In genomic region chr13:27830010-27830409, GRCh38 we compare ENCODE assay signal across 8 cellular contexts. TPM values are rescaled to one million over a fixed set of nuclear protein-coding genes. Genes with fewer than 3 reads are reported as not detected.
A peak's percentile ranks its signal among the peaks of the same experiment; 100 is the strongest.
DNase-seq lines count a peak whose midpoint lies in the region; ATAC-seq and TF ChIP-seq lines count a peak whose summit lies in the region.

No MANE protein-coding gene starts in this region.

- H3K36me3 Mint-ChIP-seq in endodermal cell (ENCODE audit: low read depth): no peaks in the 10 kb centered on the region
- no peaks in the 10 kb centered on the region for H3K36me3 Mint-ChIP-seq in naive thymus-derived CD8-positive, alpha-beta T cell

- no peak overlapping the region for H3K4me3 Mint-ChIP-seq in endodermal cell
- peak overlapping the region; percentile 33 to 64 (median 45) for H3K4me3 Mint-ChIP-seq in naive thymus-derived CD8-positive, alpha-beta T cell

- no peaks in the 10 kb centered on the region for H3K4me1 ChIP-seq in endodermal cell (ENCODE audit: control insufficient read depth, insufficient read depth, low read length)

- no peaks in the 10 kb centered on the region for H3K9me3 Mint-ChIP-seq in endodermal cell
- H3K9me3 Mint-ChIP-seq in naive thymus-derived CD8-positive, alpha-beta T cell: no peaks in the 10 kb centered on the region

- WGBS in endodermal cell (ENCODE audit: insufficient coverage in 1 of 2, insufficient read length in 1 of 2), 2 experiments: 4 to 7% methylated on average over 5 to 25 of the region's 25 CpGs

- H3K36me3 ChIP-seq in endodermal cell (ENCODE audit: control insufficient read depth, insufficient read depth, low read length): no peaks in the 10 kb centered on the region

- no peaks in the 10 kb centered on the region for H3K4me1 Mint-ChIP-seq in endodermal cell
- peaks cover 3 to 9% (median 6%) of the 10 kb centered on the region in 4 donors for H3K4me1 Mint-ChIP-seq in naive thymus-derived CD8-positive, alpha-beta T cell

- peak; percentile 99 for TF ChIP-seq CTCF in endodermal cell (conservative IDR thresholded peaks at IDR 0.05)

- peaks cover 98% of the 10 kb centered on the region for H3K27me3 ChIP-seq in endodermal cell (ENCODE audit: control insufficient read depth, insufficient read depth, low read length, poor library complexity, severe bottlenecking)

- H3K27ac Mint-ChIP-seq in endodermal cell: no peak overlapping the region
- no peak overlapping the region for H3K27ac Mint-ChIP-seq in naive thymus-derived CD8-positive, alpha-beta T cell

- H3K27me3 Mint-ChIP-seq in endodermal cell (ENCODE audit: insufficient read depth): peaks cover 99% of the 10 kb centered on the region
- peaks cover 49 to 86% (median 59%) of the 10 kb centered on the region in 5 donors for H3K27me3 Mint-ChIP-seq in naive thymus-derived CD8-positive, alpha-beta T cell

- DNase-seq in CD1c-positive myeloid dendritic cell (ENCODE audit: extremely low spot score) (peak; percentile 68), NCI-H2227 treated with DMSO at 0.1 percent for 48 hours (lab: John Stamatoyannopoulos, UW) (peak; percentile 14), endodermal cell (peak; percentile 88)
- DNase-seq in activated CD8-positive, alpha-beta memory T cell treated with anti-CD3 and anti-CD28 coated beads for 1 hour (ENCODE audit: extremely low read depth in 1 of 2, low read depth in 1 of 2): peak; percentile 5 to 51
- DNase-seq in naive thymus-derived CD8-positive, alpha-beta T cell: peak in 9 of 10 donors; percentile 11 to 67 (median 54)
- peak; percentile 76 for DNase-seq in stimulated activated naive CD8-positive, alpha-beta T cell treated with anti-CD3 and anti-CD28 coated beads, Interleukin-15, Interleukin-2, amounts not matched to agents 100 U/mL and 50 U/mL, for 24 hours

- POLR2A ChIA-PET in naive thymus-derived CD8-positive, alpha-beta T cell (lab: Charles Lee): interaction anchor here (0.6 to 1.1 kb wide), 2 partner anchors 154 to 373 kb away, joined by 3 to 4 read pairs; no protein-coding TSS in a partner anchor

- no peak overlapping the region for H3K9ac ChIP-seq in endodermal cell (ENCODE audit: extremely low read depth, low read length, poor library complexity, severe bottlenecking)

- no peak overlapping the region for H3K4me3 ChIP-seq in endodermal cell (ENCODE audit: low read length)

- ATAC-seq in GM21423 (IDR thresholded peaks at IDR 0.05; ENCODE audit: unreplicated experiment) (peak; percentile 75), HG02973 (IDR thresholded peaks at IDR 0.05; ENCODE audit: unreplicated experiment) (no peak)
- ATAC-seq in naive thymus-derived CD8-positive, alpha-beta T cell: peak; percentile 82 to 94
- peak; percentile 83 for ATAC-seq in stimulated activated naive CD8-positive, alpha-beta T cell treated with anti-CD3 and anti-CD28 coated beads, Interleukin-15, Interleukin-2, amounts not matched to agents 100 U/mL and 50 U/mL, for 24 hours

- no peaks in the 10 kb centered on the region for H3K9me3 ChIP-seq in endodermal cell (ENCODE audit: control insufficient read depth, low read length)

- H3K27ac ChIP-seq in endodermal cell (ENCODE audit: low read depth, low read length): no peak overlapping the region

RNA-seq across cellular contexts. Expression of gene GSX1, which starts 37.7 kb away (rescaled TPM):
- not detected for total RNA-seq in endodermal cell
- polyA plus RNA-seq in endodermal cell (2013, experiment 1 of 2): 5.7 TPM
- polyA plus RNA-seq in endodermal cell (2013, experiment 2 of 2): 4.6 TPM
- not detected for total RNA-seq in naive thymus-derived CD8-positive, alpha-beta T cell
- polyA plus RNA-seq in naive thymus-derived CD8-positive, alpha-beta T cell: not detected

Comparison
In these comparisons a context has a peak if more than half of its experiments do, and no peak if none do; other contexts are left out.
1. DNase-seq: peak in every context shown above with its lines; median percentile 88 in endodermal cell; 76 in stimulated activated naive CD8-positive, alpha-beta T cell treated with anti-CD3 and anti-CD28 coated beads, Interleukin-15, Interleukin-2, amounts not matched to agents 100 U/mL and 50 U/mL, for 24 hours; 68 in CD1c-positive myeloid dendritic cell; 54 in naive thymus-derived CD8-positive, alpha-beta T cell; 28 in activated CD8-positive, alpha-beta memory T cell treated with anti-CD3 and anti-CD28 coated beads for 1 hour; 14 in NCI-H2227 treated with DMSO at 0.1 percent for 48 hours.